18 cellular contexts compared by ENCODE assay signal in the genomic region with DNA sequence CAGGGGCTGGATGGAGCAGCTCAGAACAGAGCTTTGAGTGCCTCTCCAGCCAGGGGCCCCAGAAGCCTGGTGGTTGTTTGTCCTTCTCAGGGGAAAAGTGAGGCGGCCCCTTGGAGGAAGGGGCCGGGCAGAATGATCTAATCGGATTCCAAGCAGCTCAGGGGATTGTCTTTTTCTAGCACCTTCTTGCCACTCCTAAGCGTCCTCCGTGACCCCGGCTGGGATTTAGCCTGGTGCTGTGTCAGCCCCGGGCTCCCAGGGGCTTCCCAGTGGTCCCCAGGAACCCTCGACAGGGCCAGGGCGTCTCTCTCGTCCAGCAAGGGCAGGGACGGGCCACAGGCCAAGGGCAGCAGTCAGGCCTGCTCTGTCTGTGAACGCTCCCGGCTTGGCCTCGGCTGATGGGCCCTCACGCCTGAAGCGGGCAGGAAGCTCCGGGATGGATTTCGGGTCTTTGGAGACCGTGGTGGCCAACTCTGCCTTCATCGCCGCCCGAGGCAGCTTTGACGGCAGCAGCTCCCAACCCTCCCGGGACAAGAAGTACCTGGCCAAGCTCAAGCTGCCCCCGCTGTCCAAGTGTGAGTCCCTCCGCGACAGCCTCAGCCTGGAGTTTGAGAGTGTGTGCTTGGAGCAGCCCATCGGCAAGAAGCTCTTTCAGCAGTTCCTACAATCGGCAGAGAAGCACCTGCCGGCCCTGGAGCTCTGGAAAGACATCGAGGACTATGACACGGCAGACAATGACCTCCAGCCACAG. TPM values are rescaled to one million over a fixed set of nuclear protein-coding genes. Genes with fewer than 3 reads are reported as not detected.
DNase-seq lines count a peak whose midpoint lies in the region; TF ChIP-seq lines count a peak whose summit lies in the region.
"Had no signal": no experiment of that assay in that cellular context is flagged by ENCODE, and none has a peak within 500 bp of the region (broad histone marks: within the 10 kb centered on the region; RNA-seq: fewer than 3 reads in every experiment).

A gene (plus strand): TSS at position 269 of the 751 bp plus-strand sequence. CDS start 168 bp downstream, at position 437.

- no peak within 1 kb of the TSS for H2BK20ac ChIP-seq in H9 (ENCODE audit: low read depth, low read length, poor library complexity, severe bottlenecking)

- no peak within 1 kb of the TSS for H3K9ac ChIP-seq in H9 (ENCODE audit: extremely low read depth, insufficient read length, low read length)

- no peak within 1 kb of the TSS for H3K23ac ChIP-seq in H9 (ENCODE audit: insufficient read length, low read depth, low read length)

- no peak within 1 kb of the TSS for H4K8ac ChIP-seq in H9 (replicated peaks; ENCODE audit: insufficient read length, low read depth, low read length)

- no peak within 1 kb of the TSS for H4K5ac ChIP-seq in H9 (ENCODE audit: insufficient read length, low read depth, low read length)

- H3K14ac ChIP-seq in H9 (ENCODE audit: insufficient read depth, low read length), result no peak within 1 kb of the TSS; the same call in 1 of the 2 replicates

- H3K27me3 Mint-ChIP-seq in H9 (ENCODE audit: low read depth), result no peaks in the 10 kb centered on the region

- H3K4me1 Mint-ChIP-seq in H9, result peaks cover 2 to 8% of the 10 kb centered on the region in 2 experiments; a peak in 2 of 4 replicates

- H3K36me3 Mint-ChIP-seq in H9 (ENCODE audit: insufficient read depth in 1 of 3, low read depth in 3 of 3), result peaks cover 0 to 1% (median 0%) of the 10 kb centered on the region in 3 experiments; a peak in 2 of 7 replicates
- H3K36me3 Mint-ChIP-seq: memory B cell had no signal

- H3K27ac ChIP-seq in H9 (ENCODE audit: insufficient read length, low read depth, low read length) (no peak within 1 kb of the TSS), left ventricle myocardium inferior (replicated peaks) (no peak within 1 kb of the TSS), ovary (no peak within 1 kb of the TSS)
- H3K27ac ChIP-seq: colonic mucosa, epithelial cell of prostate, gastrocnemius medialis, SK-N-MC had no signal

- TF ChIP-seq EP300 in ovary (IDR thresholded peaks at IDR 0.05), result no peak

- H4K91ac ChIP-seq in H9 (ENCODE audit: insufficient read length, low read depth, low read length), result peak within 1 kb of the TSS; percentile 6

- H2BK12ac ChIP-seq in H9 (ENCODE audit: insufficient read length, low read depth, low read length), result no peak within 1 kb of the TSS

- peak within 1 kb of the TSS in 1 of 3 experiments; percentile 89; a peak in 2 of 7 replicates for H3K27ac Mint-ChIP-seq in H9
- H3K27ac Mint-ChIP-seq: activated CD8-positive, alpha-beta T cell treated with anti-CD3 and anti-CD28 coated beads, Interleukin-2, amount 10 ng/mL, durations not matched to agents 7 days and 5 days; memory B cell had no signal

- peak within 1 kb of the TSS; percentile 48 for H3K18ac ChIP-seq in H9 (ENCODE audit: insufficient read length, low read depth, low read length)

- H3K23me2 ChIP-seq in H9 (ENCODE audit: insufficient read length, low read depth, low read length, poor library complexity, severe bottlenecking), result no peaks in the 10 kb centered on the region

- no peak within 1 kb of the TSS; the same call in 1 of the 2 replicates for H3K4ac ChIP-seq in H9 (ENCODE audit: low read depth, low read length)

- H3K4me3 Mint-ChIP-seq in H9, result no peak within 1 kb of the TSS
- H3K4me3 Mint-ChIP-seq: activated CD8-positive, alpha-beta T cell treated with anti-CD3 and anti-CD28 coated beads, Interleukin-2, amount 10 ng/mL, durations not matched to agents 7 days and 5 days; memory B cell had no signal

- H3K56ac ChIP-seq in H9 (ENCODE audit: insufficient read length, low read depth, low read length), result no peak within 1 kb of the TSS

- intact Hi-C loops in left ventricle myocardium inferior (cut with micrococcal nuclease) (no loop called here), ovary (cut with DNase I) (no loop called here)

- H3K79me2 ChIP-seq in H9 (ENCODE audit: insufficient read depth, low read length), result no peaks in the 10 kb centered on the region

- H2AFZ ChIP-seq in H9 (ENCODE audit: low read length), result no peak within 1 kb of the TSS

- H3K36me3 ChIP-seq in BE2C, result no peaks in the 10 kb centered on the region
- no peaks in the 10 kb centered on the region for H3K36me3 ChIP-seq in left ventricle myocardium inferior
- no peaks in the 10 kb centered on the region for H3K36me3 ChIP-seq in ovary
- H3K36me3 ChIP-seq: colonic mucosa, gastrocnemius medialis had no signal

- no peak within 1 kb of the TSS for H2BK5ac ChIP-seq in H9 (ENCODE audit: insufficient read length, low read length)

- no peak within 1 kb of the TSS for H3K4me3 ChIP-seq in BE2C (ENCODE audit: low read depth, low read length)
- no peak within 1 kb of the TSS for H3K4me3 ChIP-seq in left ventricle myocardium inferior
- no peak within 1 kb of the TSS for H3K4me3 ChIP-seq in ovary
- H3K4me3 ChIP-seq: colonic mucosa, gastrocnemius medialis, SK-N-MC had no signal

- H2BK120ac ChIP-seq in H9 (ENCODE audit: low read depth, low read length, poor library complexity, severe bottlenecking), result no peak within 1 kb of the TSS

- no peak for TF ChIP-seq CTCF in BE2C (IDR thresholded peaks at IDR 0.05; ENCODE audit: low read depth, low read length)
- TF ChIP-seq CTCF in H9 (conservative IDR thresholded peaks at IDR 0.05), result no peak
- TF ChIP-seq CTCF in left ventricle myocardium inferior (IDR thresholded peaks at IDR 0.05; ENCODE audit: borderline replicate concordance), result no peak
- TF ChIP-seq CTCF in ovary (IDR thresholded peaks at IDR 0.05), result no peak

- peak; percentile 14 for DNase-seq in BE2C
- no peak for DNase-seq in H9
- DNase-seq in left ventricle myocardium inferior, result peak; percentile 8
- peak in 3 of 5 donors; percentile 5 to 29 (median 7) for DNase-seq in ovary
- DNase-seq in NCI-H1048 (lab: John Stamatoyannopoulos, UW), result no peak
- no peak for DNase-seq in DMS53 treated with DMSO at 0.1 percent for 48 hours (lab: John Stamatoyannopoulos, UW; ENCODE audit: unreplicated experiment)
- DNase-seq in NCI-H1105 (lab: John Stamatoyannopoulos, UW), result no peak
- DNase-seq: activated CD8-positive, alpha-beta T cell treated with anti-CD3 and anti-CD28 coated beads, Interleukin-2, amount 10 ng/mL, durations not matched to agents 7 days and 5 days; colonic mucosa; DMS153; NCI-H1105 treated with DMSO at 0.1 percent for 48 hours; NCI-H226; stimulated activated CD4-positive, alpha-beta T cell treated with anti-CD3 and anti-CD28 coated beads, Interleukin-12 subunit alpha, Interleukin-12 subunit beta, amount 100 ng/mL, for 4 hours had no signal

- no peaks in the 10 kb centered on the region for H3K4me1 ChIP-seq in BE2C
- no peaks in the 10 kb centered on the region for H3K4me1 ChIP-seq in H9 (ENCODE audit: insufficient read depth, low read length)
- no peaks in the 10 kb centered on the region for H3K4me1 ChIP-seq in left ventricle myocardium inferior
- H3K4me1 ChIP-seq in ovary (ENCODE audit: insufficient read depth), result no peaks in the 10 kb centered on the region
- H3K4me1 ChIP-seq: colonic mucosa, gastrocnemius medialis had no signal

- H3K9me3 ChIP-seq in BE2C (peaks cover 2% of the 10 kb centered on the region; the same call in 1 of the 2 replicates), H9 (ENCODE audit: control insufficient read depth, low read depth, low read length) (no peaks in the 10 kb centered on the region), left ventricle myocardium inferior (replicated peaks) (peaks cover 5% of the 10 kb centered on the region), ovary (no peaks in the 10 kb centered on the region)
- H3K9me3 ChIP-seq: colonic mucosa, gastrocnemius medialis had no signal

- no peaks in the 10 kb centered on the region for H3K27me3 ChIP-seq in BE2C
- H3K27me3 ChIP-seq in H9 (ENCODE audit: insufficient read depth, low read length), result no peaks in the 10 kb centered on the region
- H3K27me3 ChIP-seq in left ventricle myocardium inferior (ENCODE audit: low read depth), result peaks cover 9% of the 10 kb centered on the region
- H3K27me3 ChIP-seq in ovary, result no peaks in the 10 kb centered on the region
- H3K27me3 ChIP-seq: colonic mucosa had no signal

- H3K9me3 Mint-ChIP-seq in H9, result 0 out of 5 replicates have a peak, but pooled peaks cover 0 to under 1% of the 10 kb centered on the region in 2 experiments

- no peak within 1 kb of the TSS for H3T11ph ChIP-seq in H9 (ENCODE audit: low read length)

- no peaks in the 10 kb centered on the region for H3K79me1 ChIP-seq in H9 (ENCODE audit: insufficient read depth, low read depth, low read length, poor library complexity, severe bottlenecking)

- H3K4me2 ChIP-seq in H9 (ENCODE audit: insufficient read depth, insufficient read length, low read length), result no peak within 1 kb of the TSS

- H2BK15ac ChIP-seq in H9 (ENCODE audit: low read depth, low read length), result no peak within 1 kb of the TSS

- no peaks in the 10 kb centered on the region for H4K20me1 ChIP-seq in H9 (ENCODE audit: control insufficient read depth, insufficient read depth, insufficient read length)

- no peak for TF ChIP-seq POLR2A in ovary (IDR thresholded peaks at IDR 0.05)

- WGBS in H9 (ENCODE audit: extremely low coverage, insufficient read length, low lambda C conversion rate), result no CpG with 5 or more reads among the region's 32 CpGs
- WGBS in ovary, 3 donors, result 80 to 84% (median 81%) methylated on average over 30 to 32 of the region's 32 CpGs

- H2AK5ac ChIP-seq in H9 (ENCODE audit: insufficient read length, low read length), result no peak within 1 kb of the TSS

RNA-seq across cellular contexts. Expression of the gene that starts here (rescaled TPM):
- not detected for polyA plus RNA-seq in BE2C (2012; ENCODE audit: insufficient read depth, insufficient read length, low read depth)
- 0.31 and 0.83 TPM in 2 replicates for total RNA-seq in H9 (2021)
- total RNA-seq in left ventricle myocardium inferior, result 0.85 TPM
- under 1 TPM in 2 of 7 donors, not detected in 5; 0.07 to 0.10 TPM for total RNA-seq in ovary
- under 1 TPM in 1 of 2 donors, not detected in 1; 0.02 TPM for polyA plus RNA-seq in ovary
- total RNA-seq: omental fat pad had no signal

Comparison
In these comparisons a context has a peak if more than half of its experiments do, and no peak if none do; other contexts are left out.
1. Peak in DNase-seq in left ventricle myocardium inferior; RNA of the gene not detected or under 1 TPM.
2. Peak in DNase-seq in ovary; RNA of the gene not detected or under 1 TPM.